In genomic region chr21:41906770-41907169, GRCh38 we compare ENCODE assay signal across 30 cellular contexts.
"Had no signal": no experiment of that assay in that cellular context is flagged by ENCODE, and none has a peak within 500 bp of the region (broad histone marks: within the 10 kb centered on the region; RNA-seq: fewer than 3 reads in every experiment).

No MANE protein-coding gene starts in this region.

- H3K27me3 ChIP-seq: adrenal gland, cardiac muscle cell had no signal

- DNase-seq: activated B cell treated with CpG ODN at 0.5 μM for 24 hours; activated CD4-positive, alpha-beta memory T cell treated with anti-CD3 and anti-CD28 coated beads for 36 hours; activated CD4-positive, alpha-beta T cell treated with anti-CD3 and anti-CD28 coated beads for 4 hours; activated CD4-positive, alpha-beta T cell treated with anti-CD3 and anti-CD28 coated beads, Interleukin-2, amount 10 ng/mL, durations not matched to agents 24 days and 14 days; activated CD4-positive, alpha-beta T cell treated with anti-CD3 and anti-CD28 coated beads, Interleukin-2, amount 50 U/mL, for 1 hour; activated CD4-positive, alpha-beta T cell treated with anti-CD3 and anti-CD28 coated beads, Interleukin-2, amount 50 U/mL, for 4 hours; activated CD4-positive, CD25-positive, alpha-beta regulatory T cell treated with anti-CD3 and anti-CD28 coated beads, Interleukin-2, amount 50 U/mL, for 72 hours; activated CD8-positive, alpha-beta memory T cell treated with anti-CD3 and anti-CD28 coated beads, Interleukin-2, amount 50 U/mL, for 4 hours; activated CD8-positive, alpha-beta T cell treated with anti-CD3 and anti-CD28 coated beads for 36 hours; activated effector memory CD4-positive, alpha-beta T cell treated with anti-CD3 and anti-CD28 coated beads, Interleukin-2, amount 50 U/mL, for 16 hours; activated gamma-delta T cell treated with Interleukin-2 at 50 U/mL for 16 hours; activated naive CD4-positive, alpha-beta T cell; activated naive CD4-positive, alpha-beta T cell treated with anti-CD3 and anti-CD28 coated beads for 36 hours; activated naive CD4-positive, alpha-beta T cell treated with anti-CD3 and anti-CD28 coated beads, Interleukin-2, amount 50 U/mL, for 16 hours; activated naive CD8-positive, alpha-beta T cell treated with anti-CD3 and anti-CD28 coated beads for 36 hours; activated T-cell treated with anti-CD3 and anti-CD28 coated beads for 4 hours; activated T-cell treated with anti-CD3 and anti-CD28 coated beads, Interleukin-2, amount 50 U/mL, for 1 hour; activated T-cell treated with anti-CD3 and anti-CD28 coated beads, Interleukin-2, amount 50 U/mL, for 4 hours; activated T-cell treated with anti-CD3 and anti-CD28 coated beads, Interleukin-2, amount 50 U/mL, for 72 hours; adrenal gland; amniotic stem cell; aorta; caudate nucleus; cerebellar nuclear complex; T-cell; T-helper 17 cell had no signal

- ATAC-seq: activated CD8-positive, alpha-beta T cell treated with anti-CD3 and anti-CD28 coated beads for 36 hours; activated naive CD4-positive, alpha-beta T cell treated with anti-CD3 and anti-CD28 coated beads, Interleukin-2, amount 50 U/mL, for 72 hours; activated T-cell treated with anti-CD3 and anti-CD28 coated beads, Interleukin-2, amount 50 U/mL, for 4 hours; activated T-cell treated with anti-CD3 and anti-CD28 coated beads, Interleukin-2, amount 50 U/mL, for 72 hours; activated T-helper 17 cell treated with anti-CD3 and anti-CD28 coated beads, Interleukin-2, amount 50 U/mL, for 72 hours; T-cell; T-helper 17 cell had no signal

- H3K9me3 ChIP-seq: adrenal gland had no signal

- H3K4me3 ChIP-seq: adrenal gland, cardiac muscle cell had no signal

- H3K27ac ChIP-seq: cardiac muscle cell, VCaP had no signal

- H3K36me3 ChIP-seq: cardiac muscle cell had no signal
